In the genomic region with DNA sequence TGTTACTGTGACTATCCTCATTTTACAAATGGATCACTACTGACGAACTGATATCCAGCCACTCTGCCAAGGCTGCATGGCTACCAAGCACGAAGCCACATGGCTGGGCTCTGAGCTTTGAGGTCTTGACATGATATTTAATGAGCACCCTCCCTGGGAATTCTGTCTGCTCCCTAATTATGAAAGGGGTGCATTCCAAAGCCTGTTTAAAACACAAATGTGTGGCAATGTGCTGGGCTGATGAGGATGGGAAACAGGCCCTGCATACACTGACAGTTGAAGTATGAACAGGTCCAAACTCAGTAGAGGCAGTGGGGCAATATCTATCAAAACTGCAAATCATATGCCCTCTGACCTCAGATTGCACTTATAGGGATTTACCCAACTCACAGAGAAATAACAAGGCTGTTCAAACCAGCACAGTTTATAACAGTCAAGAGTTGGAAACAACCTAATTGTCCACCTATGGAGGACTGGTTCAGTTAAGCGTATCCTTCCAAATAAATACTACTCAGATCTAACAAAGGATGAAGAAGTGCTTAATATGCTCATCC, we compare ENCODE assay signal across 1 cellular context.
TF ChIP-seq lines count a peak whose summit lies in the region.

No MANE protein-coding gene starts in this region.

TF ChIP-seq in SK-N-SH treated with all-trans-retinoic acid at 6 μM for 48 hours, 23 proteins besides CTCF, POLR2A, EP300 and RAD21 (continued from another document):
- TF ChIP-seq ZNF70 (CRISPR knock-in tag; IDR thresholded peaks at IDR 0.05) (no peak), BACH2 (CRISPR knock-in tag; IDR thresholded peaks at IDR 0.05; ENCODE audit: borderline replicate concordance) (no peak), ZFP3 (CRISPR knock-in tag; IDR thresholded peaks at IDR 0.05) (no peak), ARNTL (CRISPR knock-in tag; IDR thresholded peaks at IDR 0.05; ENCODE audit: borderline replicate concordance, low read depth) (no peak), OSR1 (CRISPR knock-in tag; IDR thresholded peaks at IDR 0.05) (no peak), TCF4 (CRISPR knock-in tag; IDR thresholded peaks at IDR 0.05; ENCODE audit: borderline replicate concordance) (no peak), ISL1 (CRISPR knock-in tag; IDR thresholded peaks at IDR 0.05) (no peak), ZC3H10 (CRISPR knock-in tag; IDR thresholded peaks at IDR 0.05) (no peak), ESRRG (CRISPR knock-in tag; IDR thresholded peaks at IDR 0.05) (no peak)
- TF ChIP-seq, protein P1, sequence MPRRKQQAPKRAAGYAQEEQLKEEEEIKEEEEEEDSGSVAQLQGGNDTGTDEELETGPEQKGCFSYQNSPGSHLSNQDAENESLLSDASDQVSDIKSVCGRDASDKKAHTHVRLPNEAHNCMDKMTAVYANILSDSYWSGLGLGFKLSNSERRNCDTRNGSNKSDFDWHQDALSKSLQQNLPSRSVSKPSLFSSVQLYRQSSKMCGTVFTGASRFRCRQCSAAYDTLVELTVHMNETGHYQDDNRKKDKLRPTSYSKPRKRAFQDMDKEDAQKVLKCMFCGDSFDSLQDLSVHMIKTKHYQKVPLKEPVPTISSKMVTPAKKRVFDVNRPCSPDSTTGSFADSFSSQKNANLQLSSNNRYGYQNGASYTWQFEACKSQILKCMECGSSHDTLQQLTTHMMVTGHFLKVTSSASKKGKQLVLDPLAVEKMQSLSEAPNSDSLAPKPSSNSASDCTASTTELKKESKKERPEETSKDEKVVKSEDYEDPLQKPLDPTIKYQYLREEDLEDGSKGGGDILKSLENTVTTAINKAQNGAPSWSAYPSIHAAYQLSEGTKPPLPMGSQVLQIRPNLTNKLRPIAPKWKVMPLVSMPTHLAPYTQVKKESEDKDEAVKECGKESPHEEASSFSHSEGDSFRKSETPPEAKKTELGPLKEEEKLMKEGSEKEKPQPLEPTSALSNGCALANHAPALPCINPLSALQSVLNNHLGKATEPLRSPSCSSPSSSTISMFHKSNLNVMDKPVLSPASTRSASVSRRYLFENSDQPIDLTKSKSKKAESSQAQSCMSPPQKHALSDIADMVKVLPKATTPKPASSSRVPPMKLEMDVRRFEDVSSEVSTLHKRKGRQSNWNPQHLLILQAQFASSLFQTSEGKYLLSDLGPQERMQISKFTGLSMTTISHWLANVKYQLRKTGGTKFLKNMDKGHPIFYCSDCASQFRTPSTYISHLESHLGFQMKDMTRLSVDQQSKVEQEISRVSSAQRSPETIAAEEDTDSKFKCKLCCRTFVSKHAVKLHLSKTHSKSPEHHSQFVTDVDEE (CRISPR knock-in tag; IDR thresholded peaks at IDR 0.05) = no peak
